ENCODE assay signal across 19 cellular contexts in the genomic region with DNA sequence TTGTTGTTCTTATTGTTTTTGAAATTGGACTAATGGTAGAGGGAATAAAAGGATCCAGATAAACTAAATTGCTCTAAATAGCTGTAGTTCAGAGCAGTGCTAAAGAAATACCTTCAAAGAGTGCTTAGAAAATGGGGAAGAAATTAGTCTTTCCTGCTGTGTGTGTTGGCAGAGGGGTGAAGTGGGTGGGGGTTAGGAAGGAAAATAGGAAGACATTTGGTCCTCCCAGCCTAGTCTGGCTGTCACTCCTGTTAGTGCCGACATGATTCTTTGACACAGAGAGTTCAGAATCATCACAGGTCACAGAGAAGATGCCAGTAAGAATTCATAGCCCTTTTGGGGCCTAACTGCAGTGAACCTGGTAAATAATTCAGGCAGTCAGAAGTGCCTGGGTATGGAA.
DNase-seq lines count a peak whose midpoint lies in the region; ATAC-seq and TF ChIP-seq lines count a peak whose summit lies in the region.
"Had no signal": no experiment of that assay in that cellular context is flagged by ENCODE, and none has a peak within 500 bp of the region (broad histone marks: within the 10 kb centered on the region; RNA-seq: fewer than 3 reads in every experiment).

No MANE protein-coding gene starts in this region.

- H3K4me3 ChIP-seq in SK-N-MC, result no peak overlapping the region
- H3K4me3 ChIP-seq: GM23248, K562, MG63 had no signal

- TF ChIP-seq CTCF in mesothelial cell of epicardium (IDR thresholded peaks at IDR 0.05; ENCODE audit: unreplicated experiment), result no peak

- ATAC-seq in sciatic nerve, result peak; percentile 62
- ATAC-seq in GM18519 (IDR thresholded peaks at IDR 0.05; ENCODE audit: low FRiP score, unreplicated experiment), result no peak
- ATAC-seq: K562 had no signal

- H3K4me3 Mint-ChIP-seq in mesothelial cell of epicardium, result no peak overlapping the region
- H3K4me3 Mint-ChIP-seq: CD4-positive, CD25-positive, alpha-beta regulatory T cell; H9; HFFc6 had no signal

- intact Hi-C loops in sciatic nerve (cut with DNase I), result no loop called here

- H3K9me3 Mint-ChIP-seq in mesothelial cell of epicardium, result no peaks in the 10 kb centered on the region
- H3K9me3 Mint-ChIP-seq: H9, HFFc6 had no signal

- peaks cover 62% of the 10 kb centered on the region for H3K36me3 ChIP-seq in SK-N-MC (ENCODE audit: insufficient read depth, low read length)
- H3K36me3 ChIP-seq: BE2C, MG63 had no signal

- H3K36me3 Mint-ChIP-seq in mesothelial cell of epicardium, result peaks cover 28% of the 10 kb centered on the region
- H3K36me3 Mint-ChIP-seq: CD4-positive, CD25-positive, alpha-beta regulatory T cell had no signal

- H3K27ac Mint-ChIP-seq in mesothelial cell of epicardium, result peak overlapping the region; percentile 82
- H3K27ac Mint-ChIP-seq: CD4-positive, CD25-positive, alpha-beta regulatory T cell; H9; HFFc6 had no signal

- peak overlapping the region; percentile 15 for H3K27ac ChIP-seq in SK-N-MC
- H3K27ac ChIP-seq: GM23248 had no signal

- no peaks in the 10 kb centered on the region for H3K27me3 Mint-ChIP-seq in mesothelial cell of epicardium (ENCODE audit: low read depth)
- H3K27me3 Mint-ChIP-seq: CD4-positive, CD25-positive, alpha-beta regulatory T cell had no signal

- no peak overlapping the region for H3K9ac ChIP-seq in SK-N-MC (ENCODE audit: insufficient read length)
- H3K9ac ChIP-seq: GM23248 had no signal

- peaks cover 43% of the 10 kb centered on the region for H3K4me1 Mint-ChIP-seq in mesothelial cell of epicardium
- H3K4me1 Mint-ChIP-seq: CD4-positive, CD25-positive, alpha-beta regulatory T cell had no signal

- DNase-seq in CD1c-positive myeloid dendritic cell (ENCODE audit: extremely low spot score) (peak; percentile 54), SK-N-MC (ENCODE audit: low read depth, low spot score) (no peak), mesothelial cell of epicardium (ENCODE audit: low spot score in 2 of 2, unreplicated experiment in 2 of 2) (no peak), sciatic nerve (ENCODE audit: low spot score) (no peak), SIG-M5 treated with dmso at 0.1 percent for 504 hours (lab: John Stamatoyannopoulos, UW; ENCODE audit: unreplicated experiment) (no peak), SIG-M5 (lab: John Stamatoyannopoulos, UW) (no peak)
- DNase-seq: BE2C; CD4-positive, CD25-positive, alpha-beta regulatory T cell; COR-L47; DMS79; GM23248; H9; HFFc6; MG63; NCI-H1417 treated with DMSO at 0.1 percent for 48 hours; NCI-H2029; NCI-H524 treated with DMSO at 0.1 percent for 48 hours had no signal

- no peaks in the 10 kb centered on the region for H3K9me3 ChIP-seq in SK-N-MC (ENCODE audit: low read depth, low read length)
- H3K9me3 ChIP-seq: BE2C, MG63 had no signal
